ENCODE assay signal across 11 cellular contexts in genomic region chr5:100860407-100860806, GRCh38. TPM values are rescaled to one million over a fixed set of nuclear protein-coding genes. Genes with fewer than 3 reads are reported as not detected.
DNase-seq lines count a peak whose midpoint lies in the region; ATAC-seq and TF ChIP-seq lines count a peak whose summit lies in the region.
"Had no signal": no experiment of that assay in that cellular context is flagged by ENCODE, and none has a peak within 500 bp of the region (broad histone marks: within the 10 kb centered on the region; RNA-seq: fewer than 3 reads in every experiment).

No MANE protein-coding gene starts in this region.

- peak overlapping the region; percentile 12 to 31 for H3K4me3 Mint-ChIP-seq in stimulated activated naive CD8-positive, alpha-beta T cell treated with anti-CD3 and anti-CD28 coated beads, Interleukin-15, amount 100 ng/mL, for 72 hours
- H3K4me3 Mint-ChIP-seq in mesothelial cell of epicardium, result no peak overlapping the region

- H3K27ac Mint-ChIP-seq in stimulated activated naive CD8-positive, alpha-beta T cell treated with anti-CD3 and anti-CD28 coated beads, Interleukin-15, amount 100 ng/mL, for 72 hours, result peak overlapping the region in 1 of 2 donors; percentile 84
- no peak overlapping the region for H3K27ac Mint-ChIP-seq in mesothelial cell of epicardium

- peak; percentile 7 for DNase-seq in stimulated activated CD4-positive, alpha-beta T cell treated with anti-CD3 and anti-CD28 coated beads, Interleukin-1b, Interleukin-23, amount 100 ng/mL, for 48 hours
- no peak for DNase-seq in stimulated activated CD4-positive, alpha-beta T cell treated with anti-CD3 and anti-CD28 coated beads, Interleukin-4, amount 100 ng/mL, for 4 hours
- no peak for DNase-seq in stimulated activated naive CD8-positive, alpha-beta T cell treated with anti-CD3 and anti-CD28 coated beads, Interleukin-15, amount 100 ng/mL, for 72 hours
- no peak for DNase-seq in mesothelial cell of epicardium (ENCODE audit: low spot score in 2 of 2, unreplicated experiment in 2 of 2)
- DNase-seq: activated naive CD4-positive, alpha-beta T cell; NCI-H2171 treated with DMSO at 0.1 percent for 48 hours; sigmoid colon had no signal

- no peaks in the 10 kb centered on the region for H3K36me3 Mint-ChIP-seq in mesothelial cell of epicardium

- H3K4me1 Mint-ChIP-seq in stimulated activated naive CD8-positive, alpha-beta T cell treated with anti-CD3 and anti-CD28 coated beads, Interleukin-15, amount 100 ng/mL, for 72 hours, result peaks cover 55% of the 10 kb centered on the region
- peaks cover 23% of the 10 kb centered on the region for H3K4me1 Mint-ChIP-seq in mesothelial cell of epicardium

- no peaks in the 10 kb centered on the region for H3K27me3 Mint-ChIP-seq in stimulated activated naive CD8-positive, alpha-beta T cell treated with anti-CD3 and anti-CD28 coated beads, Interleukin-15, amount 100 ng/mL, for 72 hours
- no peaks in the 10 kb centered on the region for H3K27me3 Mint-ChIP-seq in mesothelial cell of epicardium (ENCODE audit: low read depth)

- H3K9me3 Mint-ChIP-seq in stimulated activated naive CD8-positive, alpha-beta T cell treated with anti-CD3 and anti-CD28 coated beads, Interleukin-15, amount 100 ng/mL, for 72 hours, result peaks cover 0 to 13% of the 10 kb centered on the region in 2 donors
- H3K9me3 Mint-ChIP-seq in mesothelial cell of epicardium, result no peaks in the 10 kb centered on the region

- no peak for TF ChIP-seq CTCF in mesothelial cell of epicardium (IDR thresholded peaks at IDR 0.05; ENCODE audit: unreplicated experiment)

- ATAC-seq in GM21786 (IDR thresholded peaks at IDR 0.05; ENCODE audit: unreplicated experiment) (peak; percentile 54), HG03571 (IDR thresholded peaks at IDR 0.05; ENCODE audit: unreplicated experiment) (peak; percentile 57), GM19467 (IDR thresholded peaks at IDR 0.05; ENCODE audit: unreplicated experiment) (no peak), HG03175 (IDR thresholded peaks at IDR 0.05; ENCODE audit: unreplicated experiment) (no peak)
- ATAC-seq in stimulated activated naive CD8-positive, alpha-beta T cell treated with anti-CD3 and anti-CD28 coated beads, Interleukin-15, amount 100 ng/mL, for 72 hours, result peak; percentile 83

RNA-seq across cellular contexts. Expression of gene ST8SIA4, which starts 42.7 kb away (rescaled TPM):
- 6.6 to 9.7 TPM (median 9.6 TPM) in 3 replicates for total RNA-seq in mesothelial cell of epicardium

Comparison
In these comparisons a context has a peak if more than half of its experiments do, and no peak if none do; other contexts are left out.
1. ATAC-seq: peak in GM21786 (single experiment), HG03571 (single experiment) and stimulated activated naive CD8-positive, alpha-beta T cell treated with anti-CD3 and anti-CD28 coated beads, Interleukin-15, amount 100 ng/mL, for 72 hours (single experiment); none in GM19467 (single experiment) and HG03175 (single experiment).